ENCODE assay signal across 8 cellular contexts in genomic region chr1:148151911-148152391, GRCh38. TPM values are rescaled to one million over a fixed set of nuclear protein-coding genes. Genes with fewer than 3 reads are reported as not detected.
DNase-seq lines count a peak whose midpoint lies in the region; ATAC-seq and TF ChIP-seq lines count a peak whose summit lies in the region.
"Not testable (repeated sequence)": the region's sequence is repeated elsewhere in the genome, so short reads cannot be mapped to it uniquely, and the experiment has no call there.

NBPF11 (minus strand) TSS chr1:148152281; CDS start chr1:148127003, 25,278 bp downstream.

- not testable (repeated sequence) for H3K36me3 ChIP-seq in BE2C

- H3K4me1 Mint-ChIP-seq in dendritic cell treated with granulocyte-macrophage colony-stimulating factor and Interleukin-4, amounts not matched to agents 40 ng/mL and 50 ng/mL, for 4 days (ENCODE audit: low read depth): peaks cover 17% of the 10 kb centered on the region

- peak in 1 of 2 donors; percentile 9 for TF ChIP-seq POLR2A in lower leg skin (IDR thresholded peaks at IDR 0.05)

- H3K4me3 ChIP-seq in BE2C (ENCODE audit: low read depth, low read length) (peak within 1 kb of the TSS; percentile 72), lower leg skin (ENCODE audit: low read depth, poor library complexity, severe bottlenecking) (peak within 1 kb of the TSS; percentile 59)

- intact Hi-C loops in dendritic cell treated with granulocyte-macrophage colony-stimulating factor and Interleukin-4, amounts not matched to agents 40 ng/mL and 50 ng/mL, for 4 days (cut with micrococcal nuclease); lower leg skin (cut with DNase I; ENCODE audit: low total_unique reads): not testable (repeated sequence)

- not testable (repeated sequence) for H3K9me3 ChIP-seq in BE2C

- H3K4me1 ChIP-seq in BE2C: not testable (repeated sequence)

- H3K4me3 Mint-ChIP-seq in dendritic cell treated with granulocyte-macrophage colony-stimulating factor and Interleukin-4, amounts not matched to agents 40 ng/mL and 50 ng/mL, for 4 days: peak within 1 kb of the TSS; percentile 95

- 0 to 2% methylated on average over 12 to 32 of the region's 41 CpGs for WGBS in lower leg skin, 2 donors

- ATAC-seq in GM19467 (IDR thresholded peaks at IDR 0.05; ENCODE audit: unreplicated experiment) (peak; percentile 59), HG03565 (IDR thresholded peaks at IDR 0.05; ENCODE audit: unreplicated experiment) (peak; percentile 72)

- H3K27me3 ChIP-seq in BE2C: not testable (repeated sequence)

- H3K27me3 Mint-ChIP-seq in dendritic cell treated with granulocyte-macrophage colony-stimulating factor and Interleukin-4, amounts not matched to agents 40 ng/mL and 50 ng/mL, for 4 days: peaks cover 11% of the 10 kb centered on the region

- TF ChIP-seq CTCF in BE2C (IDR thresholded peaks at IDR 0.05; ENCODE audit: low read depth, low read length); lower leg skin (IDR thresholded peaks at IDR 0.05): not testable (repeated sequence)

- not testable (repeated sequence) for H3K9me3 Mint-ChIP-seq in dendritic cell treated with granulocyte-macrophage colony-stimulating factor and Interleukin-4, amounts not matched to agents 40 ng/mL and 50 ng/mL, for 4 days

- H3K36me3 Mint-ChIP-seq in dendritic cell treated with granulocyte-macrophage colony-stimulating factor and Interleukin-4, amounts not matched to agents 40 ng/mL and 50 ng/mL, for 4 days (ENCODE audit: low read depth): peaks cover 25% of the 10 kb centered on the region

- DNase-seq in BE2C (peak; percentile 87), NCI-H82 treated with DMSO at 0.1 percent for 48 hours (lab: John Stamatoyannopoulos, UW; ENCODE audit: unreplicated experiment) (peak; percentile 60), lower leg skin (ENCODE audit: low spot score in 2 of 2) (peak; percentile 61 to 93)
- DNase-seq in activated CD4-positive, alpha-beta T cell treated with anti-CD3 and anti-CD28 coated beads, Interleukin-2, amount 50 U/mL, for 24 hours (ENCODE audit: low read depth in 1 of 2, low spot score in 1 of 2): peak; percentile 66 to 76
- peak; percentile 88 for DNase-seq in stimulated activated CD4-positive, alpha-beta T cell treated with anti-CD3 and anti-CD28 coated beads, Interleukin-1b, Interleukin-23, amount 100 ng/mL, for 48 hours

- peak within 1 kb of the TSS; percentile 99 for H3K27ac Mint-ChIP-seq in dendritic cell treated with granulocyte-macrophage colony-stimulating factor and Interleukin-4, amounts not matched to agents 40 ng/mL and 50 ng/mL, for 4 days

RNA-seq across cellular contexts. Expression of gene NBPF11, which starts in this region (rescaled TPM):
- polyA plus RNA-seq in BE2C (2012; ENCODE audit: insufficient read depth, insufficient read length, low read depth): 4.8 TPM
- total RNA-seq in lower leg skin: 10 to 100 TPM in 2 of 4 donors, 1 to 10 TPM in 2; 5.8 to 16.6 (median 10.6) TPM

Comparison
In these comparisons a context has a peak if more than half of its experiments do, and no peak if none do; other contexts are left out.
1. Peak in every context shown above with its lines: DNase-seq, ATAC-seq and H3K4me3 ChIP-seq.